ENCODE assay signal across 25 cellular contexts in genomic region chr1:33659641-33660040, GRCh38.
"Had no signal": no experiment of that assay in that cellular context is flagged by ENCODE, and none has a peak within 500 bp of the region (broad histone marks: within the 10 kb centered on the region; RNA-seq: fewer than 3 reads in every experiment).

No MANE protein-coding gene starts in this region.

- H3K4me3 ChIP-seq: MG63, PC-9, SJCRH30, SK-N-MC had no signal

- H3K9me3 Mint-ChIP-seq: T-cell had no signal

- ATAC-seq: Panc1, Right ventricle myocardium inferior, SK-N-SH treated with all-trans-retinoic acid at 6 μM for 48 hours, T-cell had no signal

- H3K36me3 Mint-ChIP-seq: T-cell had no signal

- H3K27ac Mint-ChIP-seq: T-cell had no signal

- DNase-seq: Karpas-422, NCI-H1048, NCI-H1105 treated with DMSO at 0.1 percent for 48 hours, NCI-H1436, NCI-H146, NCI-H1694, NCI-H187, NCI-H1930, NCI-H2029 treated with DMSO at 0.1 percent for 48 hours, NCI-H2107, NCI-H2171, NCI-H226, NCI-H446 treated with DMSO at 0.1 percent for 48 hours, NCI-H524, PC-9, SHP77, SIG-M5, SJCRH30, T-cell had no signal

- H3K27ac ChIP-seq: PC-9, RWPE1, SJCRH30, SK-N-MC had no signal
